1 cellular context compared by ENCODE assay signal in genomic region chr4:123478859-123479345, GRCh38.
TF ChIP-seq lines count a peak whose summit lies in the region.

No MANE protein-coding gene starts in this region.

TF ChIP-seq in HepG2, 621 proteins besides CTCF, POLR2A, EP300 and RAD21 (continued from another document and continues in another):
- TF ChIP-seq ZNF740 (CRISPR knock-in tag; IDR thresholded peaks at IDR 0.05) (0 out of 2 replicates have a peak, but pooled peaks have one; percentile 20), ZNF556 (CRISPR knock-in tag; IDR thresholded peaks at IDR 0.05; ENCODE audit: borderline replicate concordance) (peak; percentile 40; the same call in 1 of the 2 replicates), MED1 (CRISPR knock-in tag; IDR thresholded peaks at IDR 0.05) (peak; percentile 99), ZNF33B (CRISPR knock-in tag; IDR thresholded peaks at IDR 0.05) (peak; percentile 56; the same call in 1 of the 2 replicates), REXO4 (CRISPR knock-in tag; IDR thresholded peaks at IDR 0.05; ENCODE audit: borderline replicate concordance) (no peak), HMGA1 (CRISPR knock-in tag; conservative IDR thresholded peaks at IDR 0.05) (no peak), FOXO4 (CRISPR knock-in tag; conservative IDR thresholded peaks at IDR 0.05) (no peak), ZKSCAN5 (CRISPR knock-in tag; IDR thresholded peaks at IDR 0.05) (peak; percentile 92), NR3C1 (CRISPR knock-in tag; IDR thresholded peaks at IDR 0.05) (no peak), MEIS1 (CRISPR knock-in tag; IDR thresholded peaks at IDR 0.05; ENCODE audit: borderline replicate concordance) (peak; percentile 93; the same call in 1 of the 2 replicates), ZNF256 (CRISPR knock-in tag; conservative IDR thresholded peaks at IDR 0.05) (peak; percentile 37; the same call in 1 of the 2 replicates), TCF7L2 (IDR thresholded peaks at IDR 0.05; ENCODE audit: low read depth, low read length) (peak; percentile 99), ZNF207 (IDR thresholded peaks at IDR 0.05; ENCODE audit: borderline replicate concordance) (no peak), ZNF598 (CRISPR knock-in tag; IDR thresholded peaks at IDR 0.05; ENCODE audit: borderline replicate concordance) (peak; percentile 32; the same call in 1 of the 2 replicates), ZC3H13 (CRISPR knock-in tag; IDR thresholded peaks at IDR 0.05) (peak; percentile 70; the same call in 1 of the 2 replicates), PATZ1 (CRISPR knock-in tag; IDR thresholded peaks at IDR 0.05) (peak; percentile 95), ZNF792 (CRISPR knock-in tag; IDR thresholded peaks at IDR 0.05) (peak; percentile 95), NR2F6 (IDR thresholded peaks at IDR 0.05) (peak; percentile 99), NR2F6 (CRISPR knock-in tag; IDR thresholded peaks at IDR 0.05) (peak; percentile 99), SNRNP70 (IDR thresholded peaks at IDR 0.05; ENCODE audit: low read depth, low read length) (no peak), RFX3 (CRISPR knock-in tag; IDR thresholded peaks at IDR 0.05) (peak; percentile 43; the same call in 1 of the 2 replicates), ISX (CRISPR knock-in tag; conservative IDR thresholded peaks at IDR 0.05) (no peak), CENPBD1 (CRISPR knock-in tag; IDR thresholded peaks at IDR 0.05; ENCODE audit: borderline replicate concordance, low read depth) (0 out of 2 replicates have a peak, but pooled peaks have one; percentile 8), ZBTB25 (CRISPR knock-in tag; IDR thresholded peaks at IDR 0.05) (peak; percentile 94), RXRA (CRISPR knock-in tag; IDR thresholded peaks at IDR 0.05) (peak; percentile 99), SALL2 (CRISPR knock-in tag; IDR thresholded peaks at IDR 0.05) (peak; percentile 83), ARID2 (CRISPR knock-in tag; IDR thresholded peaks at IDR 0.05; ENCODE audit: borderline replicate concordance) (peak; percentile 78; the same call in 1 of the 2 replicates), SP5 (CRISPR knock-in tag; IDR thresholded peaks at IDR 0.05; ENCODE audit: borderline replicate concordance, low read depth) (peak; percentile 94), ZMYM2 (CRISPR knock-in tag; IDR thresholded peaks at IDR 0.05) (peak; percentile 91; the same call in 1 of the 2 replicates), ZFP1 (CRISPR knock-in tag; IDR thresholded peaks at IDR 0.05) (peak; percentile 91), SIX1 (CRISPR knock-in tag; IDR thresholded peaks at IDR 0.05; ENCODE audit: borderline replicate concordance) (peak; percentile 93), TRIM24 (CRISPR knock-in tag; IDR thresholded peaks at IDR 0.05) (peak; percentile 95), KDM3A (CRISPR knock-in tag; IDR thresholded peaks at IDR 0.05; ENCODE audit: low read depth) (peak; percentile 99), LBX2 (CRISPR knock-in tag; IDR thresholded peaks at IDR 0.05; ENCODE audit: borderline replicate concordance) (no peak), ZIK1 (CRISPR knock-in tag; IDR thresholded peaks at IDR 0.05; ENCODE audit: borderline replicate concordance, low read depth) (peak; percentile 75; the same call in 1 of the 2 replicates), ZFP91 (CRISPR knock-in tag; IDR thresholded peaks at IDR 0.05; ENCODE audit: borderline replicate concordance) (peak; percentile 91), HDAC1 (CRISPR knock-in tag; IDR thresholded peaks at IDR 0.05) (peak; percentile 98), ZNF510 (CRISPR knock-in tag; IDR thresholded peaks at IDR 0.05; ENCODE audit: low read depth) (no peak), ZNF577 (CRISPR knock-in tag; IDR thresholded peaks at IDR 0.05; ENCODE audit: borderline replicate concordance, low read depth) (no peak), MAZ (IDR thresholded peaks at IDR 0.05; ENCODE audit: borderline replicate concordance, low read depth, low read length) (peak; percentile 84), MAZ (CRISPR knock-in tag; IDR thresholded peaks at IDR 0.05; ENCODE audit: low read depth) (peak; percentile 77), ZMYM3 (CRISPR knock-in tag; IDR thresholded peaks at IDR 0.05) (peak; percentile 97), FOXC1 (CRISPR knock-in tag; IDR thresholded peaks at IDR 0.05; ENCODE audit: borderline replicate concordance) (peak; percentile 58; the same call in 1 of the 2 replicates), HOMEZ (CRISPR knock-in tag; IDR thresholded peaks at IDR 0.05; ENCODE audit: low read depth) (peak; percentile 99), GTF3A (CRISPR knock-in tag; conservative IDR thresholded peaks at IDR 0.05) (no peak), IRX3 (CRISPR knock-in tag; IDR thresholded peaks at IDR 0.05; ENCODE audit: borderline replicate concordance, low read depth) (0 out of 2 replicates have a peak, but pooled peaks have one; percentile 49), ZSCAN31 (CRISPR knock-in tag; IDR thresholded peaks at IDR 0.05; ENCODE audit: low read depth) (peak; percentile 68)
- TF ChIP-seq, protein P1, sequence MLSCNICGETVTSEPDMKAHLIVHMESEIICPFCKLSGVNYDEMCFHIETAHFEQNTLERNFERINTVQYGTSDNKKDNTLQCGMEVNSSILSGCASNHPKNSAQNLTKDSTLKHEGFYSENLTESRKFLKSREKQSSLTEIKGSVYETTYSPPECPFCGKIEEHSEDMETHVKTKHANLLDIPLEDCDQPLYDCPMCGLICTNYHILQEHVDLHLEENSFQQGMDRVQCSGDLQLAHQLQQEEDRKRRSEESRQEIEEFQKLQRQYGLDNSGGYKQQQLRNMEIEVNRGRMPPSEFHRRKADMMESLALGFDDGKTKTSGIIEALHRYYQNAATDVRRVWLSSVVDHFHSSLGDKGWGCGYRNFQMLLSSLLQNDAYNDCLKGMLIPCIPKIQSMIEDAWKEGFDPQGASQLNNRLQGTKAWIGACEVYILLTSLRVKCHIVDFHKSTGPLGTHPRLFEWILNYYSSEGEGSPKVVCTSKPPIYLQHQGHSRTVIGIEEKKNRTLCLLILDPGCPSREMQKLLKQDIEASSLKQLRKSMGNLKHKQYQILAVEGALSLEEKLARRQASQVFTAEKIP (CRISPR knock-in tag; IDR thresholded peaks at IDR 0.05; ENCODE audit: borderline replicate concordance), result no peak
- TF ChIP-seq, protein P2, sequence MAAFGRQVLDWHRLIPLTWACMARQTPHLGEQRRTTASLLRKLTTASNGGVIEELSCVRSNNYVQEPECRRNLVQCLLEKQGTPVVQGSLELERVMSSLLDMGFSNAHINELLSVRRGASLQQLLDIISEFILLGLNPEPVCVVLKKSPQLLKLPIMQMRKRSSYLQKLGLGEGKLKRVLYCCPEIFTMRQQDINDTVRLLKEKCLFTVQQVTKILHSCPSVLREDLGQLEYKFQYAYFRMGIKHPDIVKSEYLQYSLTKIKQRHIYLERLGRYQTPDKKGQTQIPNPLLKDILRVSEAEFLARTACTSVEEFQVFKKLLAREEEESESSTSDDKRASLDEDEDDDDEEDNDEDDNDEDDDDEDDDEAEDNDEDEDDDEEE (CRISPR knock-in tag; IDR thresholded peaks at IDR 0.05), result no peak
- TF ChIP-seq, protein P3, sequence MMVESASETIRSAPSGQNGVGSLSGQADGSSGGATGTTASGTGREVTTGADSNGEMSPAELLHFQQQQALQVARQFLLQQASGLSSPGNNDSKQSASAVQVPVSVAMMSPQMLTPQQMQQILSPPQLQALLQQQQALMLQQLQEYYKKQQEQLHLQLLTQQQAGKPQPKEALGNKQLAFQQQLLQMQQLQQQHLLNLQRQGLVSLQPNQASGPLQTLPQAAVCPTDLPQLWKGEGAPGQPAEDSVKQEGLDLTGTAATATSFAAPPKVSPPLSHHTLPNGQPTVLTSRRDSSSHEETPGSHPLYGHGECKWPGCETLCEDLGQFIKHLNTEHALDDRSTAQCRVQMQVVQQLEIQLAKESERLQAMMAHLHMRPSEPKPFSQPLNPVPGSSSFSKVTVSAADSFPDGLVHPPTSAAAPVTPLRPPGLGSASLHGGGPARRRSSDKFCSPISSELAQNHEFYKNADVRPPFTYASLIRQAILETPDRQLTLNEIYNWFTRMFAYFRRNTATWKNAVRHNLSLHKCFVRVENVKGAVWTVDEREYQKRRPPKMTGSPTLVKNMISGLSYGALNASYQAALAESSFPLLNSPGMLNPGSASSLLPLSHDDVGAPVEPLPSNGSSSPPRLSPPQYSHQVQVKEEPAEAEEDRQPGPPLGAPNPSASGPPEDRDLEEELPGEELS (CRISPR knock-in tag; IDR thresholded peaks at IDR 0.05), result peak; percentile 100
- TF ChIP-seq, protein P4, sequence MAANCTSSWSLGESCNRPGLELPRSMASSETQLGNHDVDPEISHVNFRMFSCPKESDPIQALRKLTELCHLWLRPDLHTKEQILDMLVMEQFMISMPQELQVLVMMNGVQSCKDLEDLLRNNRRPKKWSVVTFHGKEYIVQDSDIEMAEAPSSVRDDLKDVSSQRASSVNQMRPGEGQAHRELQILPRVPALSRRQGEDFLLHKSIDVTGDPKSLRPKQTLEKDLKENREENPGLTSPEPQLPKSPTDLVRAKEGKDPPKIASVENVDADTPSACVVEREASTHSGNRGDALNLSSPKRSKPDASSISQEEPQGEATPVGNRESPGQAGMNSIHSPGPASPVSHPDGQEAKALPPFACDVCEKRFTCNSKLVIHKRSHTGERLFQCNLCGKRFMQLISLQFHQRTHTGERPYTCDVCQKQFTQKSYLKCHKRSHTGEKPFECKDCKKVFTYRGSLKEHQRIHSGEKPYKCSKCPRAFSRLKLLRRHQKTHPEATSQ (CRISPR knock-in tag; IDR thresholded peaks at IDR 0.05; ENCODE audit: borderline replicate concordance), result peak; percentile 97; the same call in 1 of the 2 replicates
